Comparison of ENCODE assay signal across 24 cellular contexts in the genomic region with DNA sequence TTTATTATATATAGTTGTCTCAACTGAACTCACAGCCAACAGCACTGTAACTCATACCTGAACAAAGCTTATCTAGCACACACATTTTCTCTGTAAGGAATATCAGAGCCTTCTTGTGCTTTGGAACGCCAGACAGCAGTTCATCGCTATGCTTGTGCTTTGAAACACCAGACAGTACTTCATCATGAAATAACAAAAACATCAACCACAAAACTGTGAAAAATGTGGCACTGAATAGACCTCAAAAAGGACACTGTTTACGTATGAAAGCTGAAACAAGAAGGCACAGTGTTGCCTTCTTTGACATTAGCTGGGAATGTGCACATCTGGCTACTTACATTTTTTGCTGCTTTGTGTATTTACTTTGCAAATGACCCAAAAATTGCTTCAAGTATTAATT.
DNase-seq lines count a peak whose midpoint lies in the region; ATAC-seq and TF ChIP-seq lines count a peak whose summit lies in the region.
"Had no signal": no experiment of that assay in that cellular context is flagged by ENCODE, and none has a peak within 500 bp of the region (broad histone marks: within the 10 kb centered on the region; RNA-seq: fewer than 3 reads in every experiment).

No MANE protein-coding gene starts in this region.

- peaks cover 22% of the 10 kb centered on the region for H3K36me3 ChIP-seq in lower lobe of right lung

- TF ChIP-seq CTCF in lower lobe of right lung (IDR thresholded peaks at IDR 0.05), result no peak

- H3K27me3 ChIP-seq in lower lobe of right lung (ENCODE audit: low read depth), result no peaks in the 10 kb centered on the region
- H3K27me3 ChIP-seq: right lobe of liver had no signal

- intact Hi-C loops in sciatic nerve (cut with DNase I), result no loop called here
- intact Hi-C loops in lower lobe of right lung (cut with DNase I), result no loop called here

- ATAC-seq in sciatic nerve (peak; percentile 82), lower lobe of right lung (no peak), HG02610 (IDR thresholded peaks at IDR 0.05; ENCODE audit: unreplicated experiment) (no peak)
- ATAC-seq: activated CD4-positive, alpha-beta T cell treated with anti-CD3 and anti-CD28 coated beads for 36 hours; activated T-cell treated with anti-CD3 and anti-CD28 coated beads, Interleukin-2, amount 50 U/mL, for 4 hours; right lobe of liver had no signal

- no peak overlapping the region for H3K27ac ChIP-seq in lower lobe of right lung
- H3K27ac ChIP-seq: C4-2B, parathyroid adenoma, right lobe of liver had no signal

- no peaks in the 10 kb centered on the region for H3K9me3 ChIP-seq in lower lobe of right lung
- H3K9me3 ChIP-seq: right lobe of liver had no signal

- no peak overlapping the region for H3K4me3 ChIP-seq in lower lobe of right lung
- H3K4me3 ChIP-seq: right lobe of liver had no signal

- H3K4me1 ChIP-seq in lower lobe of right lung, result no peaks in the 10 kb centered on the region
- H3K4me1 ChIP-seq: parathyroid adenoma, right lobe of liver had no signal

- DNase-seq in H4 (ENCODE audit: low spot score) (peak; percentile 3), astrocyte of the hippocampus (ENCODE audit: low read depth, low spot score) (peak; percentile 89), foreskin melanocyte (peak; percentile 91), sciatic nerve (ENCODE audit: low spot score) (no peak), lower lobe of right lung (no peak), NOMO-1 treated with DMSO at 0.1 percent for 48 hours (lab: John Stamatoyannopoulos, UW; ENCODE audit: unreplicated experiment) (no peak)
- DNase-seq: activated CD4-positive, alpha-beta T cell treated with anti-CD3 and anti-CD28 coated beads for 36 hours; activated naive CD4-positive, alpha-beta T cell; activated T-cell treated with anti-CD3 and anti-CD28 coated beads, Interleukin-2, amount 50 U/mL, for 4 hours; amniotic stem cell; central memory CD4-positive, alpha-beta T cell; effector CD4-positive, alpha-beta T cell; Kasumi-1; kidney glomerular epithelial cell; NCI-H1092; NCI-H1930; NCI-H2227 treated with DMSO at 0.1 percent for 48 hours; NCI-H82; right lobe of liver; Right ventricle myocardium superior; T-helper 1 cell had no signal

Comparison
In these comparisons a context has a peak if more than half of its experiments do, and no peak if none do; other contexts are left out.
1. DNase-seq: peak in H4 (single experiment), astrocyte of the hippocampus (single experiment) and foreskin melanocyte (single experiment); none in sciatic nerve (single experiment), lower lobe of right lung (single experiment) and NOMO-1 treated with DMSO at 0.1 percent for 48 hours (single experiment).